2 cellular contexts compared by ENCODE assay signal in the genomic region with DNA sequence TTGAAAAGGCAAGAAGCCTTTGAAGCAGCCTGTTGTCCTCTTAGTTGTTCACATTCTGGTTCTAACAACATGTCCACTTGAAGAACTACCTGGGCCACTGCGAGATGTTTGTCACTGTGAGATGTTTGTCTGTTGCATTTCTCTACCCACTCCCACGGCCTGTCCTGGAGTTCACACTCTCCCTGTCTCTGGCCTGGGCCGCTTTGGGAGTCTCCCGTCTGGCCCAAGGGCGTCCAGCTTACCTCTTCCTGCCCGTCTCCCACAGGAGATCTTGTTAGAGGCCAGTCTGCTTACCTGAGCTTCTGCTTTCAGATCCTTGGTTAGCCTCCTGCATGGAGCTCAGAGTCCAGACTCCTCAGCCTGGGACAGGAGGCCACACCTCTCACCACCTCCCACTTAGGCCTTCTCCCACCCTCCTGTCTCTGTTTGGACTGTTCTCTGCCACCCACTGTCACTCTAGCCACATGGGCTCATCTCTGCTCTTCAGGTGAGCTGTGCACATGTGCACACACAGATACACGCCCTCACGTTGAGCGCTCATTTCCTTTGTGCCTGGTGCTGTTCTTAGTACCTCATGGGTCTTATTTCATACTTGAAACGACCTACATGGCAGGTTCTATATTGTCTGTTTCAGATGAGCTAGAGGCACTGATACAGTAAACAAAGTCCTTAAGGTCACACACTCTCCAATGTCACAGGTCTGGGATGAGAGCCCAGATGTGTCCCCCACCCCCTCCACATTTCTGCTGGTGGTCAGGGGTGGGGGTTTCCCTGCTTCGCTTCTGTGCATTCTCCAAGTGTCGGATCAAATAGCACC.
TF ChIP-seq lines count a peak whose summit lies in the region.

No MANE protein-coding gene starts in this region.

TF ChIP-seq in A549, 52 proteins besides CTCF, POLR2A, EP300 and RAD21 (continued from another document):
- TF ChIP-seq GATA3 (IDR thresholded peaks at IDR 0.05; ENCODE audit: borderline replicate concordance) (no peak), FOSL2 (IDR thresholded peaks at IDR 0.05) (no peak), FOSL2 (CRISPR knock-in tag; IDR thresholded peaks at IDR 0.05) (no peak), RFX5 (IDR thresholded peaks at IDR 0.05) (no peak), ZFP36 (IDR thresholded peaks at IDR 0.05; ENCODE audit: borderline replicate concordance, partially characterized antibody) (no peak), HES2 (IDR thresholded peaks at IDR 0.05) (no peak), KDM5A (IDR thresholded peaks at IDR 0.05) (no peak), HOXB5 (CRISPR knock-in tag; IDR thresholded peaks at IDR 0.05) (no peak), HMGXB4 (CRISPR knock-in tag; IDR thresholded peaks at IDR 0.05; ENCODE audit: borderline replicate concordance) (no peak), FOSB (CRISPR knock-in tag; IDR thresholded peaks at IDR 0.05) (no peak)
- TF ChIP-seq, protein P1, sequence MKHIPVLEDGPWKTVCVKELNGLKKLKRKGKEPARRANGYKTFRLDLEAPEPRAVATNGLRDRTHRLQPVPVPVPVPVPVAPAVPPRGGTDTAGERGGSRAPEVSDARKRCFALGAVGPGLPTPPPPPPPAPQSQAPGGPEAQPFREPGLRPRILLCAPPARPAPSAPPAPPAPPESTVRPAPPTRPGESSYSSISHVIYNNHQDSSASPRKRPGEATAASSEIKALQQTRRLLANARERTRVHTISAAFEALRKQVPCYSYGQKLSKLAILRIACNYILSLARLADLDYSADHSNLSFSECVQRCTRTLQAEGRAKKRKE (CRISPR knock-in tag; IDR thresholded peaks at IDR 0.05; ENCODE audit: low read depth): no peak
TF ChIP-seq in A549: peak in this region for 0.

TF ChIP-seq in GM23338, 12 proteins besides CTCF, POLR2A, EP300 and RAD21 (continued from another document):
- TF ChIP-seq, protein P2, sequence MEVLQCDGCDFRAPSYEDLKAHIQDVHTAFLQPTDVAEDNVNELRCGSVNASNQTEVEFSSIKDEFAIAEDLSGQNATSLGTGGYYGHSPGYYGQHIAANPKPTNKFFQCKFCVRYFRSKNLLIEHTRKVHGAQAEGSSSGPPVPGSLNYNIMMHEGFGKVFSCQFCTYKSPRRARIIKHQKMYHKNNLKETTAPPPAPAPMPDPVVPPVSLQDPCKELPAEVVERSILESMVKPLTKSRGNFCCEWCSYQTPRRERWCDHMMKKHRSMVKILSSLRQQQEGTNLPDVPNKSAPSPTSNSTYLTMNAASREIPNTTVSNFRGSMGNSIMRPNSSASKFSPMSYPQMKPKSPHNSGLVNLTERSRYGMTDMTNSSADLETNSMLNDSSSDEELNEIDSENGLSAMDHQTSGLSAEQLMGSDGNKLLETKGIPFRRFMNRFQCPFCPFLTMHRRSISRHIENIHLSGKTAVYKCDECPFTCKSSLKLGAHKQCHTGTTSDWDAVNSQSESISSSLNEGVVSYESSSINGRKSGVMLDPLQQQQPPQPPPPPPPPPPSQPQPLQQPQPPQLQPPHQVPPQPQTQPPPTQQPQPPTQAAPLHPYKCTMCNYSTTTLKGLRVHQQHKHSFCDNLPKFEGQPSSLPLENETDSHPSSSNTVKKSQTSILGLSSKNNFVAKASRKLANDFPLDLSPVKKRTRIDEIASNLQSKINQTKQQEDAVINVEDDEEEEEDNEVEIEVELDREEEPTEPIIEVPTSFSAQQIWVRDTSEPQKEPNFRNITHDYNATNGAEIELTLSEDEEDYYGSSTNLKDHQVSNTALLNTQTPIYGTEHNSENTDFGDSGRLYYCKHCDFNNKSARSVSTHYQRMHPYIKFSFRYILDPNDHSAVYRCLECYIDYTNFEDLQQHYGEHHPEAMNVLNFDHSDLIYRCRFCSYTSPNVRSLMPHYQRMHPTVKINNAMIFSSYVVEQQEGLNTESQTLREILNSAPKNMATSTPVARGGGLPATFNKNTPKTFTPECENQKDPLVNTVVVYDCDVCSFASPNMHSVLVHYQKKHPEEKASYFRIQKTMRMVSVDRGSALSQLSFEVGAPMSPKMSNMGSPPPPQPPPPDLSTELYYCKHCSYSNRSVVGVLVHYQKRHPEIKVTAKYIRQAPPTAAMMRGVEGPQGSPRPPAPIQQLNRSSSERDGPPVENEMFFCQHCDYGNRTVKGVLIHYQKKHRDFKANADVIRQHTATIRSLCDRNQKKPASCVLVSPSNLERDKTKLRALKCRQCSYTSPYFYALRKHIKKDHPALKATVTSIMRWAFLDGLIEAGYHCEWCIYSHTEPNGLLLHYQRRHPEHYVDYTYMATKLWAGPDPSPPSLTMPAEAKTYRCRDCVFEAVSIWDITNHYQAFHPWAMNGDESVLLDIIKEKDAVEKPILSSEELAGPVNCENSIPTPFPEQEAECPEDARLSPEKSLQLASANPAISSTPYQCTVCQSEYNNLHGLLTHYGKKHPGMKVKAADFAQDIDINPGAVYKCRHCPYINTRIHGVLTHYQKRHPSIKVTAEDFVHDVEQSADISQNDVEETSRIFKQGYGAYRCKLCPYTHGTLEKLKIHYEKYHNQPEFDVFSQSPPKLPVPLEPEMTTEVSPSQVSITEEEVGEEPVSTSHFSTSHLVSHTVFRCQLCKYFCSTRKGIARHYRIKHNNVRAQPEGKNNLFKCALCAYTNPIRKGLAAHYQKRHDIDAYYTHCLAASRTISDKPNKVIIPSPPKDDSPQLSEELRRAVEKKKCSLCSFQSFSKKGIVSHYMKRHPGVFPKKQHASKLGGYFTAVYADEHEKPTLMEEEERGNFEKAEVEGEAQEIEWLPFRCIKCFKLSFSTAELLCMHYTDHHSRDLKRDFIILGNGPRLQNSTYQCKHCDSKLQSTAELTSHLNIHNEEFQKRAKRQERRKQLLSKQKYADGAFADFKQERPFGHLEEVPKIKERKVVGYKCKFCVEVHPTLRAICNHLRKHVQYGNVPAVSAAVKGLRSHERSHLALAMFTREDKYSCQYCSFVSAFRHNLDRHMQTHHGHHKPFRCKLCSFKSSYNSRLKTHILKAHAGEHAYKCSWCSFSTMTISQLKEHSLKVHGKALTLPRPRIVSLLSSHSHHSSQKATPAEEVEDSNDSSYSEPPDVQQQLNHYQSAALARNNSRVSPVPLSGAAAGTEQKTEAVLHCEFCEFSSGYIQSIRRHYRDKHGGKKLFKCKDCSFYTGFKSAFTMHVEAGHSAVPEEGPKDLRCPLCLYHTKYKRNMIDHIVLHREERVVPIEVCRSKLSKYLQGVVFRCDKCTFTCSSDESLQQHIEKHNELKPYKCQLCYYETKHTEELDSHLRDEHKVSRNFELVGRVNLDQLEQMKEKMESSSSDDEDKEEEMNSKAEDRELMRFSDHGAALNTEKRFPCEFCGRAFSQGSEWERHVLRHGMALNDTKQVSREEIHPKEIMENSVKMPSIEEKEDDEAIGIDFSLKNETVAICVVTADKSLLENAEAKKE (CRISPR knock-in tag; IDR thresholded peaks at IDR 0.05): no peak
- TF ChIP-seq, protein P3, sequence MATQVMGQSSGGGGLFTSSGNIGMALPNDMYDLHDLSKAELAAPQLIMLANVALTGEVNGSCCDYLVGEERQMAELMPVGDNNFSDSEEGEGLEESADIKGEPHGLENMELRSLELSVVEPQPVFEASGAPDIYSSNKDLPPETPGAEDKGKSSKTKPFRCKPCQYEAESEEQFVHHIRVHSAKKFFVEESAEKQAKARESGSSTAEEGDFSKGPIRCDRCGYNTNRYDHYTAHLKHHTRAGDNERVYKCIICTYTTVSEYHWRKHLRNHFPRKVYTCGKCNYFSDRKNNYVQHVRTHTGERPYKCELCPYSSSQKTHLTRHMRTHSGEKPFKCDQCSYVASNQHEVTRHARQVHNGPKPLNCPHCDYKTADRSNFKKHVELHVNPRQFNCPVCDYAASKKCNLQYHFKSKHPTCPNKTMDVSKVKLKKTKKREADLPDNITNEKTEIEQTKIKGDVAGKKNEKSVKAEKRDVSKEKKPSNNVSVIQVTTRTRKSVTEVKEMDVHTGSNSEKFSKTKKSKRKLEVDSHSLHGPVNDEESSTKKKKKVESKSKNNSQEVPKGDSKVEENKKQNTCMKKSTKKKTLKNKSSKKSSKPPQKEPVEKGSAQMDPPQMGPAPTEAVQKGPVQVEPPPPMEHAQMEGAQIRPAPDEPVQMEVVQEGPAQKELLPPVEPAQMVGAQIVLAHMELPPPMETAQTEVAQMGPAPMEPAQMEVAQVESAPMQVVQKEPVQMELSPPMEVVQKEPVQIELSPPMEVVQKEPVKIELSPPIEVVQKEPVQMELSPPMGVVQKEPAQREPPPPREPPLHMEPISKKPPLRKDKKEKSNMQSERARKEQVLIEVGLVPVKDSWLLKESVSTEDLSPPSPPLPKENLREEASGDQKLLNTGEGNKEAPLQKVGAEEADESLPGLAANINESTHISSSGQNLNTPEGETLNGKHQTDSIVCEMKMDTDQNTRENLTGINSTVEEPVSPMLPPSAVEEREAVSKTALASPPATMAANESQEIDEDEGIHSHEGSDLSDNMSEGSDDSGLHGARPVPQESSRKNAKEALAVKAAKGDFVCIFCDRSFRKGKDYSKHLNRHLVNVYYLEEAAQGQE (IDR thresholded peaks at IDR 0.05; ENCODE audit: unreplicated experiment): no peak
